15 cellular contexts compared by ENCODE assay signal in genomic region chr11:73176145-73176891, GRCh38. TPM values are rescaled to one million over a fixed set of nuclear protein-coding genes. Genes with fewer than 3 reads are reported as not detected.
DNase-seq lines count a peak whose midpoint lies in the region; ATAC-seq, FAIRE-seq and TF ChIP-seq lines count a peak whose summit lies in the region.
"Had no signal": no experiment of that assay in that cellular context is flagged by ENCODE, and none has a peak within 500 bp of the region (broad histone marks: within the 10 kb centered on the region; RNA-seq: fewer than 3 reads in every experiment).

No MANE protein-coding gene starts in this region.

- peaks cover 4% of the 10 kb centered on the region for H3F3A ChIP-seq in neural progenitor cell (ENCODE audit: low read depth)

- H3K9me3 Mint-ChIP-seq in neural progenitor cell, result no peaks in the 10 kb centered on the region

- H3K4me1 ChIP-seq in BLaER1, result peaks cover 45% of the 10 kb centered on the region
- peaks cover 16 to 40% of the 10 kb centered on the region in 2 donors for H3K4me1 ChIP-seq in ascending aorta
- H3K4me1 ChIP-seq in neural progenitor cell, result no peaks in the 10 kb centered on the region

- intact Hi-C loops in ascending aorta (cut with DNase I), result loop anchor here (5.0 kb wide), 2 partner anchors 254 to 589 kb away; no protein-coding TSS in a partner anchor

- DNase-seq in GM19239 (ENCODE audit: insufficient read length, low spot score) (no peak), ascending aorta (ENCODE audit: low spot score in 2 of 2) (no peak), neural progenitor cell (ENCODE audit: low spot score) (no peak), epidermal melanocyte (ENCODE audit: insufficient read length, low spot score) (no peak)
- DNase-seq: activated CD8-positive, alpha-beta memory T cell treated with anti-CD3 and anti-CD28 coated beads, Interleukin-2, amount 50 U/mL, for 48 hours; NCI-H1694; NCI-H526; SIG-M5; stimulated activated CD4-positive, alpha-beta T cell treated with anti-CD3 and anti-CD28 coated beads, Interleukin-4, amount 100 ng/mL, for 1 hour; stimulated activated naive CD4-positive, alpha-beta T cell had no signal

- H2AFZ ChIP-seq in neural progenitor cell (replicated peaks), result no peak overlapping the region

- peak overlapping the region; percentile 57 for H3K27ac ChIP-seq in BLaER1
- H3K27ac ChIP-seq in ascending aorta, result peak overlapping the region; percentile 91 to 94
- H3K27ac ChIP-seq in neural progenitor cell, result no peak overlapping the region

- H3K36me3 Mint-ChIP-seq in neural progenitor cell, result no peaks in the 10 kb centered on the region

- peaks cover 13% of the 10 kb centered on the region for H3K27me3 Mint-ChIP-seq in neural progenitor cell (ENCODE audit: insufficient read depth, low read depth)

- H4K20me1 ChIP-seq in BLaER1 (no peaks in the 10 kb centered on the region), neural progenitor cell (ENCODE audit: low read depth) (no peaks in the 10 kb centered on the region)

- H3K4me3 ChIP-seq in BLaER1 (no peak overlapping the region), ascending aorta (no peak overlapping the region), neural progenitor cell (no peak overlapping the region)

- no peak overlapping the region for H3K4me3 Mint-ChIP-seq in neural progenitor cell

- H3K27me3 ChIP-seq in BLaER1 (no peaks in the 10 kb centered on the region), ascending aorta (no peaks in the 10 kb centered on the region), neural progenitor cell (no peaks in the 10 kb centered on the region)

- peak; percentile 37 for FAIRE-seq in GM19239 (lab: Jason Lieb, UNC)
- FAIRE-seq: GM12891 had no signal

- H3K9me3 ChIP-seq in BLaER1, result no peaks in the 10 kb centered on the region
- no peaks in the 10 kb centered on the region for H3K9me3 ChIP-seq in ascending aorta
- no peaks in the 10 kb centered on the region for H3K9me3 ChIP-seq in neural progenitor cell (ENCODE audit: low read depth)

- H3K36me3 ChIP-seq in BLaER1 (no peaks in the 10 kb centered on the region), ascending aorta (no peaks in the 10 kb centered on the region), neural progenitor cell (no peaks in the 10 kb centered on the region)

- H3K9ac ChIP-seq in BLaER1, result no peak overlapping the region
- no peak overlapping the region for H3K9ac ChIP-seq in neural progenitor cell

- H3K4me1 Mint-ChIP-seq in neural progenitor cell, result no peaks in the 10 kb centered on the region

- H3K4me2 ChIP-seq in BLaER1 (peak overlapping the region; percentile 15), neural progenitor cell (no peak overlapping the region)

- ATAC-seq in HG02798 (IDR thresholded peaks at IDR 0.05; ENCODE audit: poor library complexity, unreplicated experiment) (no peak), esophagus mucosa (no peak), HG03460 (IDR thresholded peaks at IDR 0.05; ENCODE audit: unreplicated experiment) (no peak)

- TF ChIP-seq CTCF in ascending aorta (IDR thresholded peaks at IDR 0.05) (no peak), neural progenitor cell (IDR thresholded peaks at IDR 0.05) (no peak)

- peak overlapping the region; percentile 76 for H3K27ac Mint-ChIP-seq in neural progenitor cell

- no peaks in the 10 kb centered on the region for H3K79me2 ChIP-seq in neural progenitor cell (ENCODE audit: low read depth)

RNA-seq across cellular contexts. Expression of gene FCHSD2, which starts 34.2 kb away (rescaled TPM):
- total RNA-seq in ascending aorta (16.3 TPM), neural progenitor cell (ENCODE audit: low replicate concordance) (15.6 and 22.2 TPM in 2 replicates), esophagus mucosa (7.3 TPM)

RNA-seq across cellular contexts. Expression of gene P2RY2, which starts 41.8 kb away (rescaled TPM):
- total RNA-seq in ascending aorta (18.3 TPM), neural progenitor cell (ENCODE audit: low replicate concordance) (0.45 and 0.84 TPM in 2 replicates), esophagus mucosa (44.3 TPM)

Comparison
In these comparisons a context has a peak if more than half of its experiments do, and no peak if none do; other contexts are left out.
1. RNA of gene P2RY2, which starts 41.8 kb away (total RNA-seq): 44.3 TPM in esophagus mucosa (single experiment) and 18.3 TPM in ascending aorta (single experiment); 0.45 to 0.84 TPM in neural progenitor cell; every median in the first group is over 10 times any median in the second.